ENCODE assay signal across 8 cellular contexts in the genomic region with DNA sequence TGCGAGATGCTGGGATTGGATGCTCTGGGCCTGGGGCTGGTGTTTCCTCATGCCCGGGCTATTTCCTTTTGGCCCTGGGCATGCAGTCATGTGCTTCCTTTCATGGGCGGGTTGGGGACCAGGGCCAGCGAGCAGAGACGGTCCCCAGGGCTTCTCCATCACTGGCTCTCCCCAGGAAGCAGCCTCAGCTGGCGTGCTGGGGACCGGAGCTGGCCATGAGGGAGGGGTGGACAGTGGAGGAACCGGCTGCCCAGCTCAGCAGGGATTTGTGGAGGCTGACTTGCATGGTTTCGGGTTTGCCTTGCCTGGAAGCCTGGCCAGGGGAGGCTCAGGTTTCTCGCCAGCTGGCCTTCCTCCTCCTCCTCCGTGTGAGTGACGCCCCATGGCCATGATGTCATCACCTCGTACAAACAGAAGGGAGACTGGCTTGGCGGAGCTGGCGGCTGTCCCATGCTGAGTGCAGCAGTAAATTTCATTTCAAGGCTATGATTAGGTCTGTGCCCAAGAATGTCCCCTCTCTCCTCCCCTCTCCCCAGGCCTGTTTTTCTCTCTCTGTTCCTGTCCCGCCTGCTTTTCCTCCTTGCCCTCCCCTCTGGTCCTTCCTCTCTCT. TPM values are rescaled to one million over a fixed set of nuclear protein-coding genes. Genes with fewer than 3 reads are reported as not detected.
DNase-seq lines count a peak whose midpoint lies in the region; ATAC-seq and TF ChIP-seq lines count a peak whose summit lies in the region.

No MANE protein-coding gene starts in this region.

- H3K36me3 ChIP-seq in SJSA1: no peaks in the 10 kb centered on the region
- no peaks in the 10 kb centered on the region for H3K36me3 ChIP-seq in esophagus squamous epithelium
- no peaks in the 10 kb centered on the region for H3K36me3 ChIP-seq in mucosa of stomach (ENCODE audit: control insufficient read depth, insufficient read depth, low read length)
- no peaks in the 10 kb centered on the region for H3K36me3 ChIP-seq in uterus

- peak; percentile 99 for DNase-seq in AG10803 (ENCODE audit: low read depth)
- DNase-seq in KBM-7: peak; percentile 31
- DNase-seq in SJSA1 (ENCODE audit: low read depth in 1 of 2, low spot score in 2 of 2): peak; percentile 98 to 99
- DNase-seq in esophagus squamous epithelium (lab: John Stamatoyannopoulos, UW): peak; percentile 52
- DNase-seq in uterus: peak; percentile 99

- H3K4me3 ChIP-seq in AG10803 (ENCODE audit: low read length): peak overlapping the region; percentile 49
- H3K4me3 ChIP-seq in SJSA1: peak overlapping the region; percentile 7
- peak overlapping the region in 3 of 4 donors; percentile 22 to 52 (median 27) for H3K4me3 ChIP-seq in esophagus squamous epithelium
- peak overlapping the region; percentile 11 for H3K4me3 ChIP-seq in mucosa of stomach (ENCODE audit: low read length)
- peak overlapping the region in 1 of 2 donors; percentile 2 for H3K4me3 ChIP-seq in uterus

- 2 to 7% methylated on average over 7 to 12 of the region's 16 CpGs for WGBS in esophagus squamous epithelium, 2 donors

- ATAC-seq in HG03432 (IDR thresholded peaks at IDR 0.05; ENCODE audit: unreplicated experiment) (no peak), GM21360 (IDR thresholded peaks at IDR 0.05; ENCODE audit: unreplicated experiment) (no peak)

- peak overlapping the region; percentile 80 for H3K27ac ChIP-seq in SJSA1
- peak overlapping the region; percentile 69 to 91 (median 90) for H3K27ac ChIP-seq in esophagus squamous epithelium
- H3K27ac ChIP-seq in uterus: peak overlapping the region; percentile 95 to 99

- no peaks in the 10 kb centered on the region for H3K27me3 ChIP-seq in SJSA1 (replicated peaks)
- peaks cover 0 to 15% (median 0%) of the 10 kb centered on the region in 4 donors for H3K27me3 ChIP-seq in esophagus squamous epithelium
- no peaks in the 10 kb centered on the region for H3K27me3 ChIP-seq in mucosa of stomach (ENCODE audit: control insufficient read depth, insufficient read depth, low read length)
- no peaks in the 10 kb centered on the region for H3K27me3 ChIP-seq in uterus

- TF ChIP-seq POLR2A in esophagus squamous epithelium (IDR thresholded peaks at IDR 0.05) (no peak), uterus (IDR thresholded peaks at IDR 0.05) (peak; percentile 55)

- peak overlapping the region; percentile 54 for H3K9ac ChIP-seq in mucosa of stomach (ENCODE audit: low read length)

- TF ChIP-seq CTCF in AG10803 (conservative IDR thresholded peaks at IDR 0.05; ENCODE audit: low read length): no peak
- no peak for TF ChIP-seq CTCF in esophagus squamous epithelium (IDR thresholded peaks at IDR 0.05)
- no peak for TF ChIP-seq CTCF in uterus (IDR thresholded peaks at IDR 0.05)

- intact Hi-C loops in esophagus squamous epithelium (cut with DNase I) (no loop called here), uterus (cut with DNase I; ENCODE audit: low total_unique reads) (no loop called here)

- H3K9me3 ChIP-seq in SJSA1 (replicated peaks) (no peaks in the 10 kb centered on the region), esophagus squamous epithelium (no peaks in the 10 kb centered on the region), mucosa of stomach (ENCODE audit: control insufficient read depth, low read length) (no peaks in the 10 kb centered on the region), uterus (no peaks in the 10 kb centered on the region)

- H3K4me1 ChIP-seq in SJSA1 (replicated peaks) (peaks cover 62% of the 10 kb centered on the region), esophagus squamous epithelium (peaks cover 15 to 42% (median 32%) of the 10 kb centered on the region in 3 donors), mucosa of stomach (ENCODE audit: control insufficient read depth, insufficient read depth, low read length) (peaks cover 32% of the 10 kb centered on the region), uterus (peaks cover 17 to 19% of the 10 kb centered on the region in 2 donors)

- in situ Hi-C loops in KBM-7 (cut with MboI; ENCODE audit: low pct_unique_long_range_greater_than_20kb, low sequenced_read_pairs): no loop called here

RNA-seq across cellular contexts. Expression of a gene that starts 8.9 kb away (rescaled TPM):
- total RNA-seq in SJSA1 (2014; rRNA removed; shearing (Covaris generic)): 122 and 166 TPM in 2 replicates
- total RNA-seq in esophagus squamous epithelium: 100 to 1,000 TPM in 1 of 4 donors, 10 to 100 TPM in 2, 1 to 10 TPM in 1; 6.1 to 154 (median 28.2) TPM
- 100 to 1,000 TPM; 119 to 399 (median 127) TPM for total RNA-seq in uterus

RNA-seq across cellular contexts. Expression of a gene that starts 31.1 kb away (rescaled TPM):
- total RNA-seq in SJSA1 (2014; rRNA removed; shearing (Covaris generic)): 0.22 and 0.34 TPM in 2 replicates
- total RNA-seq in esophagus squamous epithelium (1 to 10 TPM in 2 of 4 donors, under 1 TPM in 2; 0.42 to 6.9 (median 1.1) TPM), uterus (10 to 100 TPM in 1 of 4 donors, 1 to 10 TPM in 2, not detected in 1; 1.8 to 14.5 (median 3.8) TPM)

RNA-seq across cellular contexts. Expression of a gene that starts 45.7 kb away (rescaled TPM):
- 485 TPM in 2 replicates for total RNA-seq in SJSA1 (2014; rRNA removed; shearing (Covaris generic))
- total RNA-seq in esophagus squamous epithelium (100 to 1,000 TPM; 172 to 414 (median 262) TPM), uterus (100 to 1,000 TPM in 3 of 4 donors, 10 to 100 TPM in 1; 88.2 to 396 (median 244) TPM)

Comparison
In these comparisons a context has a peak if more than half of its experiments do, and no peak if none do; other contexts are left out.
1. DNase-seq: peak in every context shown above with its lines; median percentile 99 in AG10803; 99 in uterus; 98 in SJSA1; 52 in esophagus squamous epithelium; 31 in KBM-7.
2. POLR2A ChIP-seq: peak in uterus (2 of 2); none in esophagus squamous epithelium (0 of 4).
3. Peak in every context shown above with its lines, with median percentiles within 50 percentile points of each other: H3K27ac ChIP-seq.